ENCODE assay signal across 6 cellular contexts in the genomic region with DNA sequence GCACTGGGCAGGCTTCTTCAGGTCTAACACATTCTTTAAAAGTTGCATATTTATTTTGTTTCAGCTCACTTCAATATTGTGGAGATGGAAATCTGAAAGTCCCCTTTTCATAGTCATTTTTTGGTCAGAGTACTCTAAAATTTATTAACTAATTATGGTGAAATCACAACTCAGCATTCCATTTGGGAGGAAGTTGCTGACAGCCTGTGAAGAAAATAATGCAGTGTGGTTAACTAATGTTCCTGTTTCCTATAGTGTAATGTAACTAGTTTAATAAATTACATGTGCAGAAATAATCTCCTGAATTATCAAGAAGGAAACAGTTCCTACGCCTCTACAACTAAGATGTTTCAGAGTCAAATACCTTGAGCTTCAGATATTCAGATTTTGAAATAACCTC. TPM values are rescaled to one million over a fixed set of nuclear protein-coding genes. Genes with fewer than 3 reads are reported as not detected.
"Had no signal": no experiment of that assay in that cellular context is flagged by ENCODE, and none has a peak within 500 bp of the region (broad histone marks: within the 10 kb centered on the region; RNA-seq: fewer than 3 reads in every experiment).

No MANE protein-coding gene starts in this region.

- H3K27ac ChIP-seq: HL-60 had no signal

- H3K4me3 ChIP-seq: GM23338 had no signal

- DNase-seq: H9, HCEC 1CT, KBM-7 had no signal

RNA-seq across cellular contexts. Expression of a gene that starts 17.1 kb away (rescaled TPM):
- total RNA-seq: HepG2 had no signal
